In genomic region chr21:28069446-28069845, GRCh38 we compare ENCODE assay signal across 12 cellular contexts.
DNase-seq lines count a peak whose midpoint lies in the region; TF ChIP-seq lines count a peak whose summit lies in the region.
"Had no signal": no experiment of that assay in that cellular context is flagged by ENCODE, and none has a peak within 500 bp of the region (broad histone marks: within the 10 kb centered on the region; RNA-seq: fewer than 3 reads in every experiment).

No MANE protein-coding gene starts in this region.

- no peak overlapping the region for H3K4me3 Mint-ChIP-seq in endodermal cell
- H3K4me3 Mint-ChIP-seq in activated naive CD8-positive, alpha-beta T cell treated with anti-CD3 and anti-CD28 coated beads for 36 hours: no peak overlapping the region

- WGBS in endodermal cell (ENCODE audit: insufficient coverage in 1 of 2, insufficient read length in 1 of 2), 2 experiments: 61 to 79% methylated on average over 2 to 5 of the region's 5 CpGs

- H3K9ac ChIP-seq in endodermal cell (ENCODE audit: extremely low read depth, low read length, poor library complexity, severe bottlenecking): no peak overlapping the region

- H3K9me3 ChIP-seq in endodermal cell (ENCODE audit: control insufficient read depth, low read length): peaks cover 11% of the 10 kb centered on the region
- H3K9me3 ChIP-seq: tibial artery had no signal

- H3K27me3 ChIP-seq in endodermal cell (ENCODE audit: control insufficient read depth, insufficient read depth, low read length, poor library complexity, severe bottlenecking): no peaks in the 10 kb centered on the region
- H3K27me3 ChIP-seq: tibial artery had no signal

- H3K36me3 Mint-ChIP-seq in endodermal cell (ENCODE audit: low read depth): peaks cover 18% of the 10 kb centered on the region
- no peaks in the 10 kb centered on the region for H3K36me3 Mint-ChIP-seq in activated naive CD8-positive, alpha-beta T cell treated with anti-CD3 and anti-CD28 coated beads for 36 hours

- peaks cover 6% of the 10 kb centered on the region for H3K4me1 ChIP-seq in endodermal cell (ENCODE audit: control insufficient read depth, insufficient read depth, low read length)
- H3K4me1 ChIP-seq: tibial artery had no signal

- DNase-seq in COLO829 (ENCODE audit: low spot score): peak; percentile 68
- peak; percentile 93 to 99 for DNase-seq in NCI-H524 (lab: John Stamatoyannopoulos, UW)
- DNase-seq in endodermal cell: no peak
- DNase-seq in midbrain (lab: John Stamatoyannopoulos, UW): peak; percentile 8
- no peak for DNase-seq in NCI-H446 (lab: John Stamatoyannopoulos, UW)
- DNase-seq in activated naive CD8-positive, alpha-beta T cell treated with anti-CD3 and anti-CD28 coated beads for 36 hours: no peak
- no peak for DNase-seq in NCI-H69 (lab: John Stamatoyannopoulos, UW)
- no peak for DNase-seq in NAMALWA (ENCODE audit: low spot score)
- DNase-seq: activated CD4-positive, CD25-positive, alpha-beta regulatory T cell treated with anti-CD3 and anti-CD28 coated beads, Interleukin-2, amount 50 U/mL, for 72 hours; central memory CD4-positive, alpha-beta T cell; GOT3; tibial artery had no signal

- H3K27ac Mint-ChIP-seq in endodermal cell: no peak overlapping the region
- H3K27ac Mint-ChIP-seq in activated naive CD8-positive, alpha-beta T cell treated with anti-CD3 and anti-CD28 coated beads for 36 hours: no peak overlapping the region

- no peak overlapping the region for H3K27ac ChIP-seq in endodermal cell (ENCODE audit: low read depth, low read length)
- H3K27ac ChIP-seq: tibial artery had no signal

- H3K4me1 Mint-ChIP-seq in endodermal cell: peaks cover 13% of the 10 kb centered on the region
- H3K4me1 Mint-ChIP-seq in activated naive CD8-positive, alpha-beta T cell treated with anti-CD3 and anti-CD28 coated beads for 36 hours: peaks cover 6% of the 10 kb centered on the region

- no peaks in the 10 kb centered on the region for H3K27me3 Mint-ChIP-seq in endodermal cell (ENCODE audit: insufficient read depth)
- H3K27me3 Mint-ChIP-seq in activated naive CD8-positive, alpha-beta T cell treated with anti-CD3 and anti-CD28 coated beads for 36 hours: peaks cover 4% of the 10 kb centered on the region

- TF ChIP-seq CTCF in endodermal cell (conservative IDR thresholded peaks at IDR 0.05): no peak

- H3K9me3 Mint-ChIP-seq in endodermal cell: peaks cover 24% of the 10 kb centered on the region
- H3K9me3 Mint-ChIP-seq in activated naive CD8-positive, alpha-beta T cell treated with anti-CD3 and anti-CD28 coated beads for 36 hours: no peaks in the 10 kb centered on the region

- H3K4me3 ChIP-seq in endodermal cell (ENCODE audit: low read length): peak overlapping the region; percentile 16
- H3K4me3 ChIP-seq: tibial artery had no signal

- H3K36me3 ChIP-seq in endodermal cell (ENCODE audit: control insufficient read depth, insufficient read depth, low read length): no peaks in the 10 kb centered on the region
- H3K36me3 ChIP-seq: tibial artery had no signal

Comparison
In these comparisons a context has a peak if more than half of its experiments do, and no peak if none do; other contexts are left out.
1. DNase-seq: peak in COLO829 (single experiment), NCI-H524 (2 of 2) and midbrain (single experiment); none in endodermal cell (single experiment), NCI-H446 (0 of 2), activated naive CD8-positive, alpha-beta T cell treated with anti-CD3 and anti-CD28 coated beads for 36 hours (single experiment), NCI-H69 (single experiment) and NAMALWA (single experiment).